Comparison of ENCODE assay signal across 10 cellular contexts in the genomic region with DNA sequence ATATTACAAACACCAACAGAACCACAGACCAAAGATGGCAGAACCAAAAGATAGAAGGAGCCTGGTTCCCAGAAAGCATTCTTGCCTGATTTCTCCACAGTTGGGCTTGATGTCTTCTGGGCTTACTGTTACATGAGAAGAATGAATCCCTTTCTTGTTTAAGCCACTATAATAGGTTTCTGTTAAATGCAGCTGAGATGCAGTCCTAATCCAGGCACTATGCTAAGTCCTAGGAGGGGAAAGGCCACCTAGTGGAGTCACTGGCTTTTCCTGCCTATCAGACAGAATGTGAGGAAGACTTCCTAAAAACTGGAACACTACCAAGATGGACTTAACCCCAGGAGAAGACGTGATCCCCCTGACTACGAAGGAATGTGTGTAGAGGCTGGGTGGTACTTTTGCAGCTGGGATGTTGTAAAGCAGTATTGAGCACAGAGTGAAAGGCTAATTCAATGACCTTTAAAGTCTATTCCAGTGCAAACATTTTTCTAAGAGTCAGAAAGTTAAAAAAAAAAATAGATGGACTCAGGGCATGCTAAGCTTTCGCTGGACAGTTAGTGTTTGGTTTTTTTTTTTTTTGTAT. TPM values are rescaled to one million over a fixed set of nuclear protein-coding genes. Genes with fewer than 3 reads are reported as not detected.
DNase-seq lines count a peak whose midpoint lies in the region; ATAC-seq and TF ChIP-seq lines count a peak whose summit lies in the region.
"Had no signal": no experiment of that assay in that cellular context is flagged by ENCODE, and none has a peak within 500 bp of the region (broad histone marks: within the 10 kb centered on the region; RNA-seq: fewer than 3 reads in every experiment).

No MANE protein-coding gene starts in this region.

- H3K27ac Mint-ChIP-seq in activated CD4-positive, alpha-beta memory T cell treated with anti-CD3 and anti-CD28 coated beads, Interleukin-2, amount 10 ng/mL, durations not matched to agents 7 days and 5 days, result no peak overlapping the region
- H3K27ac Mint-ChIP-seq in natural killer cell, result no peak overlapping the region

- peak; percentile 30 to 33 for ATAC-seq in gastrocnemius medialis
- ATAC-seq in natural killer cell, result no peak
- no peak for ATAC-seq in stimulated activated naive CD8-positive, alpha-beta T cell treated with anti-CD3 and anti-CD28 coated beads, Interleukin-15, Interleukin-2, amounts not matched to agents 100 U/mL and 50 U/mL, for 24 hours
- ATAC-seq in GM18511 (IDR thresholded peaks at IDR 0.05; ENCODE audit: unreplicated experiment), result no peak

- no peak overlapping the region for H3K4me3 Mint-ChIP-seq in activated CD4-positive, alpha-beta memory T cell treated with anti-CD3 and anti-CD28 coated beads, Interleukin-2, amount 10 ng/mL, durations not matched to agents 7 days and 5 days
- H3K4me3 Mint-ChIP-seq in natural killer cell, result no peak overlapping the region

- no peaks in the 10 kb centered on the region for H3K27me3 ChIP-seq in gastrocnemius medialis

- no peak overlapping the region for H3K4me3 ChIP-seq in epithelial cell of esophagus (ENCODE audit: low read length)
- no peak overlapping the region for H3K4me3 ChIP-seq in gastrocnemius medialis

- intact Hi-C loops in gastrocnemius medialis (cut with DNase I; ENCODE audit: low total_unique reads) (loop anchor here (2.0 to 10.0 kb wide), 2 partner anchors 169 to 551 kb away; a partner anchor contains a TSS), natural killer cell (cut with micrococcal nuclease) (loop anchor here (2.0 to 10.0 kb wide), 2 partner anchors 489 to 633 kb away; a partner anchor contains a TSS)

- CTCF ChIA-PET in activated CD4-positive, alpha-beta memory T cell treated with anti-CD3 and anti-CD28 coated beads, Interleukin-2, amount 10 ng/mL, durations not matched to agents 7 days and 5 days (lab: Charles Lee), result interaction anchor here (0.8 to 1.1 kb wide), 4 partner anchors 21 to 302 kb away, joined by 3 to 4 read pairs (median 4); no protein-coding TSS in a partner anchor

- H3K36me3 ChIP-seq in gastrocnemius medialis, result no peaks in the 10 kb centered on the region

- H3K27me3 Mint-ChIP-seq in activated CD4-positive, alpha-beta memory T cell treated with anti-CD3 and anti-CD28 coated beads, Interleukin-2, amount 10 ng/mL, durations not matched to agents 7 days and 5 days, result peaks cover 57% of the 10 kb centered on the region
- H3K27me3 Mint-ChIP-seq in natural killer cell (ENCODE audit: low read depth in 2 of 2), result peaks cover 27 to 55% of the 10 kb centered on the region in 2 donors

- TF ChIP-seq CTCF in GM12872 (IDR thresholded peaks at IDR 0.05; ENCODE audit: insufficient read depth, low read depth, low read length) (peak; percentile 21; the same call in 1 of the 3 replicates), epithelial cell of esophagus (IDR thresholded peaks at IDR 0.05; ENCODE audit: insufficient read depth, low read depth, low read length, missing control alignments) (peak; percentile 51), gastrocnemius medialis (IDR thresholded peaks at IDR 0.05 in 4 of 5, conservative IDR thresholded peaks at IDR 0.05 in 1 of 5) (no peak), natural killer cell (IDR thresholded peaks at IDR 0.05) (no peak)

- in situ Hi-C loops in gastrocnemius medialis (cut with MboI; ENCODE audit: low sequenced_read_pairs in 4 of 4), result loop anchor here in 3 of 4 donors (10.0 to 25.0 kb wide), 6 partner anchors 249 to 626 kb away; a partner anchor contains a TSS

- H3K27ac ChIP-seq in gastrocnemius medialis, result no peak overlapping the region
- H3K27ac ChIP-seq: epithelial cell of prostate, KMS-11 had no signal

- no peaks in the 10 kb centered on the region for H3K9me3 Mint-ChIP-seq in activated CD4-positive, alpha-beta memory T cell treated with anti-CD3 and anti-CD28 coated beads, Interleukin-2, amount 10 ng/mL, durations not matched to agents 7 days and 5 days
- H3K9me3 Mint-ChIP-seq in natural killer cell, result no peaks in the 10 kb centered on the region

- peaks cover 7% of the 10 kb centered on the region for H3K4me1 Mint-ChIP-seq in activated CD4-positive, alpha-beta memory T cell treated with anti-CD3 and anti-CD28 coated beads, Interleukin-2, amount 10 ng/mL, durations not matched to agents 7 days and 5 days
- H3K4me1 Mint-ChIP-seq in natural killer cell, result peaks cover 5 to 6% of the 10 kb centered on the region in 2 donors

- POLR2A ChIA-PET in activated CD4-positive, alpha-beta memory T cell treated with anti-CD3 and anti-CD28 coated beads, Interleukin-2, amount 10 ng/mL, durations not matched to agents 7 days and 5 days (lab: Charles Lee), result no interaction called here

- no peaks in the 10 kb centered on the region for H3K36me3 Mint-ChIP-seq in activated CD4-positive, alpha-beta memory T cell treated with anti-CD3 and anti-CD28 coated beads, Interleukin-2, amount 10 ng/mL, durations not matched to agents 7 days and 5 days (ENCODE audit: low read depth)
- H3K36me3 Mint-ChIP-seq in natural killer cell, result peaks cover 13% of the 10 kb centered on the region

- H3K9me3 ChIP-seq in gastrocnemius medialis, result peaks cover 0 to 5% (median 5%) of the 10 kb centered on the region in 3 donors

- TF ChIP-seq POLR2A in gastrocnemius medialis (IDR thresholded peaks at IDR 0.05), result no peak

- H3K4me1 ChIP-seq in gastrocnemius medialis, result peaks cover 0 to 4% of the 10 kb centered on the region in 2 donors

- DNase-seq in NCI-H82 treated with DMSO at 0.1 percent for 48 hours (lab: John Stamatoyannopoulos, UW; ENCODE audit: unreplicated experiment) (peak; percentile 82), epithelial cell of esophagus (ENCODE audit: low read depth) (peak; percentile 35), gastrocnemius medialis (no peak), natural killer cell (no peak)
- no peak for DNase-seq in activated CD4-positive, alpha-beta memory T cell treated with anti-CD3 and anti-CD28 coated beads, Interleukin-2, amount 10 ng/mL, durations not matched to agents 7 days and 5 days
- no peak for DNase-seq in stimulated activated naive CD8-positive, alpha-beta T cell treated with anti-CD3 and anti-CD28 coated beads, Interleukin-15, Interleukin-2, amounts not matched to agents 100 U/mL and 50 U/mL, for 24 hours

RNA-seq across cellular contexts. Expression of a gene that starts 34.3 kb away (rescaled TPM):
- total RNA-seq in gastrocnemius medialis (10 to 100 TPM in 2 of 4 donors, 1 to 10 TPM in 2; 8.5 to 19.6 (median 12.4) TPM), natural killer cell (1 to 10 TPM; 2.0 to 4.2 (median 2.1) TPM)
- total RNA-seq in activated CD4-positive, alpha-beta memory T cell treated with anti-CD3 and anti-CD28 coated beads, Interleukin-2, amount 10 ng/mL, durations not matched to agents 7 days and 5 days, result 1 to 10 TPM; 7.8 to 8.5 TPM

Comparison
In these comparisons a context has a peak if more than half of its experiments do, and no peak if none do; other contexts are left out.
1. CTCF ChIP-seq: peak in GM12872 (single experiment) and epithelial cell of esophagus (single experiment); none in gastrocnemius medialis (0 of 5) and natural killer cell (single experiment).
2. DNase-seq: peak in NCI-H82 treated with DMSO at 0.1 percent for 48 hours (single experiment) and epithelial cell of esophagus (single experiment); none in gastrocnemius medialis (0 of 2), activated CD4-positive, alpha-beta memory T cell treated with anti-CD3 and anti-CD28 coated beads, Interleukin-2, amount 10 ng/mL, durations not matched to agents 7 days and 5 days (single experiment), natural killer cell (single experiment) and stimulated activated naive CD8-positive, alpha-beta T cell treated with anti-CD3 and anti-CD28 coated beads, Interleukin-15, Interleukin-2, amounts not matched to agents 100 U/mL and 50 U/mL, for 24 hours (single experiment).
3. ATAC-seq: peak in gastrocnemius medialis (2 of 2); none in natural killer cell (0 of 3), stimulated activated naive CD8-positive, alpha-beta T cell treated with anti-CD3 and anti-CD28 coated beads, Interleukin-15, Interleukin-2, amounts not matched to agents 100 U/mL and 50 U/mL, for 24 hours (single experiment) and GM18511 (single experiment).